In the genomic region with DNA sequence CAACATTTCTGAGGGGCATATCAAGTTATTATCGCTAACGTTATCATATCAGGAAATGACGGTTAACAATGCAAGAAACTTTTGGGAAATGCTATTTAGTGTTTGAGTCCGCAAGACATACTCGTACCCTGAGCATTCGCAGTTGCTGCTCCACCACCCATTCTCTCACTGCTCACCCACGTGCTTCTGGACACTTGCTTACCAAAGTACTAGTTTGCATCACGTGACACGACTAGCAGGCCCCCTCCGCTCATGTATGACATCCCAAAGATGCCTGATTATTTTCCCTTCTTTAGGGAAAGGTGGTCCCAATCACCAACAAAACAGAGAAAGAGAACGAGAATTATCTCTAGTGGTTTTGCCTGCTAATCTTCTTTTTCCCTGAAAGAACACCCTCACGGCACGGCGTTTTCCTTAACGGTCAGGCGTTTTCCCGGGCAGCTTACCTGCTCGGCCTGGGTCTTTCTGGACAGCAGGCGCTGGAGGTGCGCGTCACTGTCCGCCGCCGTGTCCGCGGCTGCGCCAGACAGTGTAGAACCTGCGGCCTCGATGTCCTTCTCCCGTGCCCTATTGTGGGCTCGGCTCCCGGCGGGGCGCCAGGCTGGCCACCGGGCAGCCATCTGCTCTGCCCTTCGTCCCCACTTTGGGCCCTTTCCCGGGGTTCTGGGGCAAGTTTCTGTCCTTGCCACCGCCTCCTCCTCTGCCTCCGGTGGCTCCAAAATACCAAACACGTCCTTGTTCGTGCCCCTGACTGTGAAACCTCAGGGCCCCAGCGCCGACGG, we compare ENCODE assay signal across 1 cellular context.
TF ChIP-seq lines count a peak whose summit lies in the region.

A gene (plus strand): TSS at position 492 of the 782 bp plus-strand sequence. CDS start 58 bp downstream, at position 550.

TF ChIP-seq in HCT116, 20 proteins besides CTCF, POLR2A, EP300 and RAD21 (continued from another document):
- TF ChIP-seq EZH2phosphoT487 (IDR thresholded peaks at IDR 0.05; ENCODE audit: borderline replicate concordance) (no peak), YY1 (IDR thresholded peaks at IDR 0.05; ENCODE audit: extremely low read depth, insufficient replicate concordance, low read depth, low read length) (no peak), ZNF274 (IDR thresholded peaks at IDR 0.05; ENCODE audit: low read depth, low read length) (no peak), FOSL1 (IDR thresholded peaks at IDR 0.05; ENCODE audit: low read depth) (no peak), ELF1 (IDR thresholded peaks at IDR 0.05; ENCODE audit: borderline replicate concordance, low read depth) (no peak; the same call in 1 of the 2 replicates), JUND (IDR thresholded peaks at IDR 0.05) (no peak; the same call in 1 of the 2 replicates), EGR1 (IDR thresholded peaks at IDR 0.05; ENCODE audit: low read depth) (no peak), TCF7L2 (IDR thresholded peaks at IDR 0.05; ENCODE audit: borderline replicate concordance, extremely low read depth, insufficient read depth, insufficient read length) (no peak)
- TF ChIP-seq, protein P1, sequence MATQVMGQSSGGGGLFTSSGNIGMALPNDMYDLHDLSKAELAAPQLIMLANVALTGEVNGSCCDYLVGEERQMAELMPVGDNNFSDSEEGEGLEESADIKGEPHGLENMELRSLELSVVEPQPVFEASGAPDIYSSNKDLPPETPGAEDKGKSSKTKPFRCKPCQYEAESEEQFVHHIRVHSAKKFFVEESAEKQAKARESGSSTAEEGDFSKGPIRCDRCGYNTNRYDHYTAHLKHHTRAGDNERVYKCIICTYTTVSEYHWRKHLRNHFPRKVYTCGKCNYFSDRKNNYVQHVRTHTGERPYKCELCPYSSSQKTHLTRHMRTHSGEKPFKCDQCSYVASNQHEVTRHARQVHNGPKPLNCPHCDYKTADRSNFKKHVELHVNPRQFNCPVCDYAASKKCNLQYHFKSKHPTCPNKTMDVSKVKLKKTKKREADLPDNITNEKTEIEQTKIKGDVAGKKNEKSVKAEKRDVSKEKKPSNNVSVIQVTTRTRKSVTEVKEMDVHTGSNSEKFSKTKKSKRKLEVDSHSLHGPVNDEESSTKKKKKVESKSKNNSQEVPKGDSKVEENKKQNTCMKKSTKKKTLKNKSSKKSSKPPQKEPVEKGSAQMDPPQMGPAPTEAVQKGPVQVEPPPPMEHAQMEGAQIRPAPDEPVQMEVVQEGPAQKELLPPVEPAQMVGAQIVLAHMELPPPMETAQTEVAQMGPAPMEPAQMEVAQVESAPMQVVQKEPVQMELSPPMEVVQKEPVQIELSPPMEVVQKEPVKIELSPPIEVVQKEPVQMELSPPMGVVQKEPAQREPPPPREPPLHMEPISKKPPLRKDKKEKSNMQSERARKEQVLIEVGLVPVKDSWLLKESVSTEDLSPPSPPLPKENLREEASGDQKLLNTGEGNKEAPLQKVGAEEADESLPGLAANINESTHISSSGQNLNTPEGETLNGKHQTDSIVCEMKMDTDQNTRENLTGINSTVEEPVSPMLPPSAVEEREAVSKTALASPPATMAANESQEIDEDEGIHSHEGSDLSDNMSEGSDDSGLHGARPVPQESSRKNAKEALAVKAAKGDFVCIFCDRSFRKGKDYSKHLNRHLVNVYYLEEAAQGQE (IDR thresholded peaks at IDR 0.05; ENCODE audit: low read depth), result no peak
